ENCODE assay signal across 8 cellular contexts in the genomic region with DNA sequence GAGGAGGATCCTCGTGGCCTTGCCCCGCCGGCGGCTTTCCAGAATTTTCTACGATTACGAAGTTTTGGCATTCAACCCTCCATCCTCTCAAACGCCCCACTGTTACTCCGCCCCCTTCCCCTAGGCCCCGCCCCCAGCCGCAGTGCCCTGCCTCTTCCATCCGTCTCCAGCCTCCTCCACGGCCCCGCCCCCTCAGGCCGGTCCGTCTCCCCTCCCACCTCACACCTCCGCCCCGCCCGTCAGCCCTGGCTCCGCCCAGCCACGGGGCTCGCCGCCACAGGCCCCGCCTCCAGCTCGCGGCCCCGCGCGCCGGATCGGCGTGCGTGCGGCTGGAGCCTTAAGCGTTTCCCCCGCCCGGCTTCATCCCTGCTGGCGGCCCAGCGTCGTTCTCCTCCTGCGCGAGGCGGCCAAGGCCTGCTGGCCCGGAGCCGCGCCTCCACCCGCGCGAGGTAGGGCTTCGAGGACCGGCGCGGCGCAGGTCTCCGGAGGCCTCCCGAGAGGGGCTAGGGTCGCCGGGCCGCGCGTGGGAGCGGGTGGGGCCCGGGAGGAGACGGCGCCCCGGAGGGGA. TPM values are rescaled to one million over a fixed set of nuclear protein-coding genes. Genes with fewer than 3 reads are reported as not detected.
DNase-seq lines count a peak whose midpoint lies in the region; ATAC-seq and TF ChIP-seq lines count a peak whose summit lies in the region.

C17orf67 (minus strand) TSS at position 109 of the 568 bp plus-strand sequence. CDS start 18,110 bp downstream, outside the sequence.
DGKE (plus strand) TSS at position 340 of the 568 bp plus-strand sequence. CDS start 645 bp downstream, outside the sequence.

- DNase-seq in C1 segment of cervical spinal cord (lab: John Stamatoyannopoulos, UW) (peak; percentile 56 to 98 (median 92)), NCI-H524 treated with DMSO at 0.1 percent for 48 hours (lab: John Stamatoyannopoulos, UW) (peak; percentile 57), dermis blood vessel endothelial cell (peak; percentile 98), lower leg skin (ENCODE audit: low spot score in 2 of 2) (peak; percentile 97 to 100)
- DNase-seq in activated CD4-positive, alpha-beta T cell treated with anti-CD3 and anti-CD28 coated beads, Interleukin-2, amount 50 U/mL, for 4 hours = peak; percentile 99
- DNase-seq in stimulated activated CD4-positive, alpha-beta T cell treated with anti-CD3 and anti-CD28 coated beads, Interleukin-4, amount 100 ng/mL, for 4 hours = peak; percentile 98 to 100

- WGBS in lower leg skin, 2 donors = 0 to 1% methylated on average over 17 to 52 of the region's 65 CpGs

- peak within 1 kb of the TSS; percentile 54 for H3K4me3 ChIP-seq in lower leg skin (ENCODE audit: low read depth, poor library complexity, severe bottlenecking)

- no peak for TF ChIP-seq CTCF in lower leg skin (IDR thresholded peaks at IDR 0.05)

- intact Hi-C loops in lower leg skin (cut with DNase I; ENCODE audit: low total_unique reads) = no loop called here

- no peak for TF ChIP-seq POLR2A in lower leg skin (IDR thresholded peaks at IDR 0.05)

- peak; percentile 67 for ATAC-seq in GM19351 (IDR thresholded peaks at IDR 0.05; ENCODE audit: unreplicated experiment)
- peak; percentile 35 for ATAC-seq in HG03469 (IDR thresholded peaks at IDR 0.05; ENCODE audit: unreplicated experiment)

RNA-seq across cellular contexts. Expression of gene C17orf67, which starts in this region (rescaled TPM):
- total RNA-seq in dermis blood vessel endothelial cell (3.2 and 4.1 TPM in 2 replicates), lower leg skin (1 to 10 TPM in 1 of 4 donors, under 1 TPM in 2, not detected in 1; 0.58 to 1.2 (median 0.88) TPM)

RNA-seq across cellular contexts. Expression of gene DGKE, which starts in this region (rescaled TPM):
- total RNA-seq in dermis blood vessel endothelial cell (13.0 and 17.9 TPM in 2 replicates), lower leg skin (1 to 10 TPM; 2.5 to 5.7 (median 3.2) TPM)

Comparison
In these comparisons a context has a peak if more than half of its experiments do, and no peak if none do; other contexts are left out.
1. Peak in every context shown above with its lines: DNase-seq, ATAC-seq and H3K4me3 ChIP-seq.